ENCODE assay signal across 8 cellular contexts in the genomic region with DNA sequence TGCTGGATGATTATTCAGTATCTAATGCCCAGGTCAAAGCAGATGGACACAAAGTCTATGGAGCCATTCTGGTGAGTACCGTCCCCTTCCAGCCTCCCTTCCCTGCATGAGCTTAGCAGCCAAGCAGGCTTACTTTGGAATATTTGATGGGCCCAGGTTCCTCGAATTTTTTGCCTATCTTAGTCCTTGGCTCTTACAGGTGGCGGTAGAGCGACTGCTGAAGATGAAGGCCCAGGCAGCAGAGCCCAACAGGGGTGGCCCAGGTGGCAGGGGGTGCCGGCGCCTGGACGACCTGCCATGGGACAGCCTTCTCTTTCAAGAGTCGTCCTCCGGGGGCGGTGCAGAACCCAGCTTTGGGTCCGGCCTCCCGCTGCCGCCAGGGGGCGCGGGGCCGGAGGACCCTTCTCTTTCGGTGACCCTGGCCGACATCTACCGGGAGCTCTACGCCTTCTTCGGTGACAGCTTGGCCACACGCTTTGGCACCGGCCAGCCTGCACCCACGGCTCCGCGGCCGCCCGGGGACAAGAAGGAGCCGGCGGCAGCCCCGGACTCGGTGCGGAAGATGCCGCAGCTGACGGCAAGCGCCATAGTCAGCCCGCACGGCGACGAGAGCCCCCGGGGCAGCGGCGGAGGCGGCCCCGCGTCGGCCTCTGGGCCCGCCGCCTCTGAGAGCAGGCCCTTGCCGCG. TPM values are rescaled to one million over a fixed set of nuclear protein-coding genes. Genes with fewer than 3 reads are reported as not detected.
A peak's percentile ranks its signal among the peaks of the same experiment; 100 is the strongest.
DNase-seq lines count a peak whose midpoint lies in the region; ATAC-seq and TF ChIP-seq lines count a peak whose summit lies in the region.

No MANE protein-coding gene starts in this region.

- no peaks in the 10 kb centered on the region for H3K9me2 ChIP-seq in DOHH2 (replicated peaks; ENCODE audit: control insufficient read depth, low read length)
- H3K9me2 ChIP-seq in GM23248 (ENCODE audit: insufficient read depth), result no peaks in the 10 kb centered on the region

- peaks cover 25% of the 10 kb centered on the region for H3K4me1 Mint-ChIP-seq in nephron

- POLR2A ChIA-PET in RWPE1 (lab: Yijun Ruan, JAX; ENCODE audit: low non-redundant PET), result interaction anchor here (0.6 to 1.5 kb wide), 3 partner anchors 32 to 71 kb away, joined by 3 to 5 read pairs (median 4); a partner anchor contains a TSS

- H3K27ac ChIP-seq in DOHH2 (ENCODE audit: low read depth, low read length) (peak overlapping the region; percentile 60), GM23248 (peak overlapping the region; percentile 95), RWPE1 (peak overlapping the region; percentile 99)

- H3K9me3 Mint-ChIP-seq in nephron, result no peaks in the 10 kb centered on the region

- peak overlapping the region; percentile 59 for H3K4me2 ChIP-seq in DOHH2 (ENCODE audit: low read length)
- peak overlapping the region; percentile 81 for H3K4me2 ChIP-seq in GM23248 (ENCODE audit: unreplicated experiment)

- peak overlapping the region; percentile 83 for H3K4me3 ChIP-seq in DOHH2 (ENCODE audit: low read length)
- peak overlapping the region; percentile 87 for H3K4me3 ChIP-seq in GM23248
- peak overlapping the region; percentile 89 for H3K4me3 ChIP-seq in fibroblast of pulmonary artery (replicated peaks; ENCODE audit: low read depth, low read length)

- H3K9me3 ChIP-seq in DOHH2 (ENCODE audit: control insufficient read depth, insufficient read depth, low read length) (no peaks in the 10 kb centered on the region), GM23248 (ENCODE audit: low read depth) (no peaks in the 10 kb centered on the region)

- peak overlapping the region; percentile 85 to 89 (median 87) for H3K27ac Mint-ChIP-seq in nephron

- H4K20me1 ChIP-seq in DOHH2 (ENCODE audit: control insufficient read depth, insufficient read depth, low read depth, low read length) (no peaks in the 10 kb centered on the region; the same call in 1 of the 2 replicates), GM23248 (ENCODE audit: insufficient read depth) (no peaks in the 10 kb centered on the region)

- in situ Hi-C loops in GM23248 (cut with MboI), result no loop called here

- ATAC-seq in stimulated activated naive CD8-positive, alpha-beta T cell treated with anti-CD3 and anti-CD28 coated beads, Interleukin-15, Interleukin-2, amounts not matched to agents 100 U/mL and 50 U/mL, for 24 hours, result peak; percentile 72

- CTCF ChIA-PET in RWPE1 (lab: Yijun Ruan, JAX), result interaction anchor here (0.5 to 2.1 kb wide), 29 partner anchors 8 to 396 kb away, joined by 3 to 41 read pairs (median 5); a partner anchor contains a TSS

- H3K36me3 Mint-ChIP-seq in nephron (ENCODE audit: low read depth), result peaks cover 30% of the 10 kb centered on the region

- H3K4me3 Mint-ChIP-seq in nephron, result peak overlapping the region; percentile 81 to 88 (median 85)

- DNase-seq in GM23248 (peak; percentile 92), LHCN-M2 (ENCODE audit: low read depth) (peak; percentile 77), RWPE1 (ENCODE audit: low spot score) (peak; percentile 82), fibroblast of pulmonary artery (ENCODE audit: low read depth) (peak; percentile 78)
- DNase-seq in activated effector memory CD4-positive, alpha-beta T cell treated with anti-CD3 and anti-CD28 coated beads, Interleukin-2, amount 50 U/mL, for 16 hours, result peak; percentile 95
- DNase-seq in stimulated activated naive CD8-positive, alpha-beta T cell treated with anti-CD3 and anti-CD28 coated beads, Interleukin-15, Interleukin-2, amounts not matched to agents 100 U/mL and 50 U/mL, for 24 hours, result peak; percentile 92

- H3K27me3 ChIP-seq in DOHH2 (ENCODE audit: control insufficient read depth, low read length), result no peaks in the 10 kb centered on the region
- H3K27me3 ChIP-seq in GM23248 (replicated peaks; ENCODE audit: insufficient read depth), result no peaks in the 10 kb centered on the region

- peaks cover 62% of the 10 kb centered on the region for H3K36me3 ChIP-seq in DOHH2 (ENCODE audit: control insufficient read depth, low read length)
- 0 out of 2 replicates have a peak, but pooled peaks cover 4% of the 10 kb centered on the region for H3K36me3 ChIP-seq in GM23248 (ENCODE audit: low read depth)

- peaks cover 17% of the 10 kb centered on the region; the same call in 1 of the 2 replicates for H3F3A ChIP-seq in DOHH2 (ENCODE audit: control insufficient read depth, insufficient read depth)
- peaks cover 26% of the 10 kb centered on the region for H3F3A ChIP-seq in GM23248 (ENCODE audit: insufficient read depth)

- TF ChIP-seq CTCF in DOHH2 (IDR thresholded peaks at IDR 0.05; ENCODE audit: low read depth, low read length, poor library complexity, severe bottlenecking), result peak; percentile 94
- TF ChIP-seq CTCF in RWPE1 (conservative IDR thresholded peaks at IDR 0.05; ENCODE audit: low read depth), result peak; percentile 93
- peak; percentile 92 for TF ChIP-seq CTCF in fibroblast of pulmonary artery (IDR thresholded peaks at IDR 0.05; ENCODE audit: low read length, missing control alignments)
- peak; percentile 92 to 95 (median 94) for TF ChIP-seq CTCF in nephron (IDR thresholded peaks at IDR 0.05; ENCODE audit: unreplicated experiment in 3 of 3)

- 0 to 2% methylated on average over 34 to 38 of the region's 51 CpGs for WGBS in GM23248 (ENCODE audit: low coverage in 1 of 2, low lambda C conversion rate in 2 of 2, missing lambda C conversion rate in 2 of 2), 2 experiments

- peaks cover 36% of the 10 kb centered on the region for H3K4me1 ChIP-seq in DOHH2 (ENCODE audit: control insufficient read depth, low read length)
- peaks cover 31% of the 10 kb centered on the region for H3K4me1 ChIP-seq in GM23248 (ENCODE audit: insufficient read depth)

- peak overlapping the region; percentile 73 for H2AFZ ChIP-seq in GM23248

- H3K27me3 Mint-ChIP-seq in nephron (ENCODE audit: low read depth), result no peaks in the 10 kb centered on the region

- H3K9ac ChIP-seq in GM23248, result peak overlapping the region; percentile 94

- H3K79me2 ChIP-seq in DOHH2 (ENCODE audit: control insufficient read depth, low read length), result peaks cover 51% of the 10 kb centered on the region
- peaks cover 52% of the 10 kb centered on the region for H3K79me2 ChIP-seq in GM23248 (ENCODE audit: insufficient read depth)

RNA-seq across cellular contexts. Expression of a gene that starts 0.7 kb away (rescaled TPM):
- 73.3 and 151 TPM in 2 replicates for total RNA-seq in GM23248 (2014; rRNA removed; shearing (Covaris generic))
- 140 and 150 TPM in 2 replicates for polyA plus RNA-seq in GM23248 (2016; fragmentation: Nextera tagmentation; extraction: Ambion mirVana)
- total RNA-seq in LHCN-M2 (2014; rRNA removed), result 53.6 and 78.5 TPM in 2 replicates
- 75.7 TPM for polyA plus RNA-seq in LHCN-M2 (2012)

RNA-seq across cellular contexts. Expression of a gene that starts 5.3 kb away (rescaled TPM):
- total RNA-seq in GM23248 (2014; rRNA removed; shearing (Covaris generic)), result 32.0 and 33.4 TPM in 2 replicates
- 31.4 and 34.2 TPM in 2 replicates for polyA plus RNA-seq in GM23248 (2016; fragmentation: Nextera tagmentation; extraction: Ambion mirVana)
- total RNA-seq in LHCN-M2 (2014; rRNA removed), result 26.9 and 32.6 TPM in 2 replicates
- 16.8 TPM for polyA plus RNA-seq in LHCN-M2 (2012)

RNA-seq across cellular contexts. Expression of a gene that starts 15.3 kb away (rescaled TPM):
- 11.6 and 22.5 TPM in 2 replicates for total RNA-seq in GM23248 (2014; rRNA removed; shearing (Covaris generic))
- polyA plus RNA-seq in GM23248 (2016; fragmentation: Nextera tagmentation; extraction: Ambion mirVana), result 8.2 and 9.1 TPM in 2 replicates
- total RNA-seq in LHCN-M2 (2014; rRNA removed), result 21.7 and 25.9 TPM in 2 replicates
- 14.8 TPM for polyA plus RNA-seq in LHCN-M2 (2012)

RNA-seq across cellular contexts. Expression of a gene that starts 18.8 kb away (rescaled TPM):
- total RNA-seq in GM23248 (2014; rRNA removed; shearing (Covaris generic)), result 25.0 and 32.0 TPM in 2 replicates
- polyA plus RNA-seq in GM23248 (2016; fragmentation: Nextera tagmentation; extraction: Ambion mirVana), result 51.1 and 53.3 TPM in 2 replicates
- 34.2 and 39.6 TPM in 2 replicates for total RNA-seq in LHCN-M2 (2014; rRNA removed)
- polyA plus RNA-seq in LHCN-M2 (2012), result 31.4 TPM

RNA-seq across cellular contexts. Expression of a gene that starts 25.1 kb away (rescaled TPM):
- 61.2 and 73.3 TPM in 2 replicates for total RNA-seq in GM23248 (2014; rRNA removed; shearing (Covaris generic))
- 154 and 156 TPM in 2 replicates for polyA plus RNA-seq in GM23248 (2016; fragmentation: Nextera tagmentation; extraction: Ambion mirVana)
- total RNA-seq in LHCN-M2 (2014; rRNA removed), result 82.5 and 86.6 TPM in 2 replicates
- polyA plus RNA-seq in LHCN-M2 (2012), result 199 TPM

Comparison
In these comparisons a context has a peak if more than half of its experiments do, and no peak if none do; other contexts are left out.
1. Peak in every context shown above with its lines: DNase-seq, ATAC-seq, H3K4me3 ChIP-seq and H3K27ac ChIP-seq.